In genomic region chr17:13016881-13017622, GRCh38 we compare ENCODE assay signal across 8 cellular contexts. TPM values are rescaled to one million over a fixed set of nuclear protein-coding genes. Genes with fewer than 3 reads are reported as not detected.
DNase-seq lines count a peak whose midpoint lies in the region; ATAC-seq and TF ChIP-seq lines count a peak whose summit lies in the region.

No MANE protein-coding gene starts in this region.

- no peaks in the 10 kb centered on the region for H3K9me3 Mint-ChIP-seq in activated CD8-positive, alpha-beta memory T cell treated with anti-CD3 and anti-CD28 coated beads, Interleukin-2, amount 10 ng/mL, durations not matched to agents 7 days and 5 days (ENCODE audit: low read depth)
- peaks cover 2% of the 10 kb centered on the region for H3K9me3 Mint-ChIP-seq in glutamatergic neuron (ENCODE audit: unreplicated experiment)

- peak overlapping the region; percentile 95 for H3K27ac Mint-ChIP-seq in activated CD8-positive, alpha-beta memory T cell treated with anti-CD3 and anti-CD28 coated beads, Interleukin-2, amount 10 ng/mL, durations not matched to agents 7 days and 5 days
- peak overlapping the region; percentile 48 for H3K27ac Mint-ChIP-seq in glutamatergic neuron (ENCODE audit: unreplicated experiment)

- H3K4me1 Mint-ChIP-seq in activated CD8-positive, alpha-beta memory T cell treated with anti-CD3 and anti-CD28 coated beads, Interleukin-2, amount 10 ng/mL, durations not matched to agents 7 days and 5 days = peaks cover 30% of the 10 kb centered on the region
- H3K4me1 Mint-ChIP-seq in glutamatergic neuron (ENCODE audit: low read depth, unreplicated experiment) = peaks cover 6% of the 10 kb centered on the region

- no peak for TF ChIP-seq CTCF in VCaP (conservative IDR thresholded peaks at IDR 0.05)
- no peak for TF ChIP-seq CTCF in glutamatergic neuron (IDR thresholded peaks at IDR 0.05; ENCODE audit: partially characterized antibody, unreplicated experiment)

- CTCF ChIA-PET in activated CD8-positive, alpha-beta memory T cell treated with anti-CD3 and anti-CD28 coated beads, Interleukin-2, amount 10 ng/mL, durations not matched to agents 7 days and 5 days (lab: Charles Lee) = interaction anchor here (1.6 to 5.9 kb wide), 4 partner anchors 8 to 14 kb away, joined by 7 to 84 read pairs (median 22); no protein-coding TSS in a partner anchor

- peak overlapping the region; percentile 94 for H3K4me3 Mint-ChIP-seq in activated CD8-positive, alpha-beta memory T cell treated with anti-CD3 and anti-CD28 coated beads, Interleukin-2, amount 10 ng/mL, durations not matched to agents 7 days and 5 days
- peak overlapping the region; percentile 94 for H3K4me3 Mint-ChIP-seq in glutamatergic neuron (ENCODE audit: unreplicated experiment)

- DNase-seq in activated CD8-positive, alpha-beta memory T cell treated with anti-CD3 and anti-CD28 coated beads, Interleukin-2, amount 10 ng/mL, durations not matched to agents 7 days and 5 days = no peak
- no peak for DNase-seq in activated CD8-positive, alpha-beta memory T cell treated with anti-CD3 and anti-CD28 coated beads, Interleukin-2, amount 50 U/mL, for 48 hours
- DNase-seq in glutamatergic neuron (no peak), renal cortical epithelial cell (ENCODE audit: low read depth) (peak; percentile 35), SKM-1 treated with dmso at 0.1 percent for 144 hours (lab: John Stamatoyannopoulos, UW; ENCODE audit: unreplicated experiment) (no peak), middle frontal gyrus (ENCODE audit: extremely low spot score, low spot score) (no peak)

- H3K36me3 Mint-ChIP-seq in activated CD8-positive, alpha-beta memory T cell treated with anti-CD3 and anti-CD28 coated beads, Interleukin-2, amount 10 ng/mL, durations not matched to agents 7 days and 5 days = peaks cover 40% of the 10 kb centered on the region
- peaks cover 5% of the 10 kb centered on the region for H3K36me3 Mint-ChIP-seq in glutamatergic neuron (ENCODE audit: unreplicated experiment)

- no peaks in the 10 kb centered on the region for H3K27me3 Mint-ChIP-seq in activated CD8-positive, alpha-beta memory T cell treated with anti-CD3 and anti-CD28 coated beads, Interleukin-2, amount 10 ng/mL, durations not matched to agents 7 days and 5 days
- no peaks in the 10 kb centered on the region for H3K27me3 Mint-ChIP-seq in glutamatergic neuron (ENCODE audit: unreplicated experiment)

- peak; percentile 9 for ATAC-seq in activated CD8-positive, alpha-beta memory T cell treated with anti-CD3 and anti-CD28 coated beads, Interleukin-2, amount 10 ng/mL, durations not matched to agents 7 days and 5 days
- ATAC-seq in HG03095 (IDR thresholded peaks at IDR 0.05; ENCODE audit: unreplicated experiment) = peak; percentile 15

- peak overlapping the region; percentile 84 for H3K27ac ChIP-seq in VCaP

RNA-seq across cellular contexts. Expression of gene ELAC2, which starts 0.8 kb away (rescaled TPM):
- total RNA-seq in activated CD8-positive, alpha-beta memory T cell treated with anti-CD3 and anti-CD28 coated beads, Interleukin-2, amount 10 ng/mL, durations not matched to agents 7 days and 5 days = 10 to 100 TPM; 67.1 to 89.0 TPM
- total RNA-seq in glutamatergic neuron (ENCODE audit: unreplicated experiment) (65.7 TPM), renal cortical epithelial cell (78.5 and 117 TPM in 2 replicates)
